8 cellular contexts compared by ENCODE assay signal in the genomic region with DNA sequence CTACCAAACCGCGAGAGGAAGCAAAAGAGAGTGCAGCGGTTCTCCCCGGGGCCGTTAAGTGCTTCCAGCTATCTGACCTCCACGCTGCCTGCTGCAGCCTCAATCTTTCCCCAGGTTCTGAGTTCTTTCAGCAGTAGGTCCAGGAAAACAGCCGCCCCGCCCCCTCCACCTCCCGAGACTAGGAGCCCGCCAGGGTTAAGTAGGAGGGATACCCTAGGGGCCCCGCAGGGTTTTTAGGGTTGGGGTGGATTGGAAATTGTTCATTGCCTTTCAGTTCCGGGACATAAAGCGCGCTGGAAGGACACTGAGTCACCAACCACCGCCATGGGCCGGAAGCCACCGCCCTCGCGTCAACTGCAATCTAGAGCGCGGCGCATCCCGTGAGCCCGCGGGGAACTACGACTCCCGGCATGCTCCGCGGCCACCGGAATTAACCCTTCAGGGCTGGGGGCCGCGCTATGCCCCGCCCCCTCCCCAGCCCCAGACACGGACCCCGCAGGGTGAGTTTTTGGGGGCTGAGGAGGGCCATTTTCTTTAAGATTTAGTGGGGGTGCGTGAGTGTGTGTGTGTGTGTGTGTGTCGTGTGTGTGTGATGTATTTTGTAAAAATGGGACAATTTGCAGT.
DNase-seq lines count a peak whose midpoint lies in the region; ATAC-seq lines count a peak whose summit lies in the region.

A gene (plus strand): TSS at position 456 of the 624 bp plus-strand sequence. CDS start 1,332 bp downstream, outside the sequence.

- DNase-seq in CMK (ENCODE audit: low read depth) (peak; percentile 64), HS-5 (ENCODE audit: low read depth) (peak; percentile 69), NK-92 (lab: John Stamatoyannopoulos, UW; ENCODE audit: unreplicated experiment) (peak; percentile 55), medulla oblongata (ENCODE audit: extremely low spot score) (peak; percentile 92)
- peak; percentile 78 to 90 for DNase-seq in activated CD8-positive, alpha-beta memory T cell treated with anti-CD3 and anti-CD28 coated beads for 1 hour (ENCODE audit: extremely low read depth in 1 of 2, low read depth in 1 of 2)
- peak; percentile 82 for DNase-seq in effector CD8-positive, alpha-beta T cell (lab: John Stamatoyannopoulos, UW)
- DNase-seq in stimulated activated CD4-positive, alpha-beta T cell treated with anti-CD3 and anti-CD28 coated beads, TNF-alpha, amount 100 ng/mL, for 48 hours (ENCODE audit: low read depth in 3 of 3): peak; percentile 90 to 92 (median 92)

- peak; percentile 70 for ATAC-seq in GM19468 (IDR thresholded peaks at IDR 0.05; ENCODE audit: extremely low read depth, unreplicated experiment)

Comparison
In these comparisons a context has a peak if more than half of its experiments do, and no peak if none do; other contexts are left out.
1. Peak in every context shown above with its lines: DNase-seq and ATAC-seq.